Comparison of ENCODE assay signal across 1 cellular context in genomic region chr4:52657630-52658501, GRCh38.
TF ChIP-seq lines count a peak whose summit lies in the region.

No MANE protein-coding gene starts in this region.

TF ChIP-seq in A549, 52 proteins besides CTCF, POLR2A, EP300 and RAD21 (continued from another document):
- TF ChIP-seq PHF8 (IDR thresholded peaks at IDR 0.05; ENCODE audit: borderline replicate concordance, low read depth) (no peak), E2F6 (IDR thresholded peaks at IDR 0.05; ENCODE audit: borderline replicate concordance, low read depth) (no peak), BCL3 (IDR thresholded peaks at IDR 0.05) (no peak), TP53 (CRISPR knock-in tag; IDR thresholded peaks at IDR 0.05) (no peak), RARB (CRISPR knock-in tag; IDR thresholded peaks at IDR 0.05) (no peak), NR3C1 (IDR thresholded peaks at IDR 0.05) (no peak), CBX2 (IDR thresholded peaks at IDR 0.05; ENCODE audit: borderline replicate concordance, low read depth) (no peak)
TF ChIP-seq in A549: peak in this region for 0.
